19 cellular contexts compared by ENCODE assay signal in genomic region chr15:101436526-101436925, GRCh38.
"Had no signal": no experiment of that assay in that cellular context is flagged by ENCODE, and none has a peak within 500 bp of the region (broad histone marks: within the 10 kb centered on the region; RNA-seq: fewer than 3 reads in every experiment).

No MANE protein-coding gene starts in this region.

- H3K9me3 ChIP-seq: gastrocnemius medialis, left ventricle myocardium inferior, prostate gland, spleen had no signal

- H2AFZ ChIP-seq: neural progenitor cell, parathyroid adenoma had no signal

- H3K36me3 ChIP-seq: neural progenitor cell, prostate gland had no signal

- H3K27me3 ChIP-seq: gastrocnemius medialis, neural progenitor cell had no signal

- ATAC-seq: esophagus mucosa; gastrocnemius medialis; natural killer cell treated with Interleukin-12 subunit alpha and Interleukin-12 subunit beta and Interleukin-15 and Interleukin-18, amount 100 ng/mL, for 72 hours; sciatic nerve; stimulated activated memory B cell treated with anti-CD40 and anti-IgM and Interleukin-4, amounts not matched to agents 10 μg/mL and 1 μg/mL and 100 μg/mL, for 72 hours had no signal

- DNase-seq: effector CD8-positive, alpha-beta T cell; gastrocnemius medialis; left ventricle myocardium inferior; mesenchymal stem cell; occipital lobe; spleen; stimulated activated CD4-positive, alpha-beta T cell treated with anti-CD3 and anti-CD28 coated beads, Interleukin-15, amount 100 ng/mL, for 24 hours; stimulated activated CD4-positive, alpha-beta T cell treated with anti-CD3 and anti-CD28 coated beads, Interleukin-1b, Interleukin-23, amount 100 ng/mL, for 48 hours; stimulated activated CD4-positive, alpha-beta T cell treated with anti-CD3 and anti-CD28 coated beads, Interleukin-4, amount 100 ng/mL, for 24 hours; trophoblast cell had no signal

- H3K4me2 ChIP-seq: neural progenitor cell had no signal

- H3K4me3 ChIP-seq: coronary artery, gastrocnemius medialis, left ventricle myocardium inferior, lung, neural progenitor cell, prostate gland, spleen had no signal

- H3K9ac ChIP-seq: neural progenitor cell, parathyroid adenoma had no signal

- H3K27ac ChIP-seq: coronary artery, gastrocnemius medialis, left ventricle myocardium inferior, neural progenitor cell, parathyroid adenoma, prostate gland had no signal

- H3K4me1 ChIP-seq: parathyroid adenoma had no signal
